Comparison of ENCODE assay signal across 16 cellular contexts in the genomic region with DNA sequence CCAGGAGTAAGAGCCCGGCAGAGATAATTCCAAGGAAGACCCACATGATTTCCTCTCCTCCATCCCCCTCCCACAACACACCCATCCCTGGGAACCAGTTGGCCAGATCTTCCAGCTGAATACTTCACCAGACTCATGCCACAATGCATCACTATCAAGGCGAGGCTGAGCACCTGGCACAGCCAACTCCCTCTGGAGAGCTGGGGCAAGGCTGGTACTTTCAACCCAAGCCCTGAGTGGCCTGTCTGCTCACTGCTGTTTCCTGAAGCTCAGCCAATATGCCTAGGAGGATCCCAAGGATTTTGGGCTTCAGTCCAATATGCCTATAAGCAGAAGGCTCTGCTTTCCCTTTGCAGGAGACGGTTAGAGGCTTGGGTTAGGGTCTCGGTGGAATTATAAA.
"Had no signal": no experiment of that assay in that cellular context is flagged by ENCODE, and none has a peak within 500 bp of the region (broad histone marks: within the 10 kb centered on the region; RNA-seq: fewer than 3 reads in every experiment).

No MANE protein-coding gene starts in this region.

- H3K27ac ChIP-seq: cardiac muscle cell, hepatocyte, tibial artery had no signal

- H3K36me3 Mint-ChIP-seq: mesothelial cell of epicardium; stimulated activated effector memory CD8-positive, alpha-beta T cell treated with anti-CD3 and anti-CD28 coated beads, Interleukin-12 subunit alpha, Interleukin-12 subunit beta, amount 100 ng/mL, for 72 hours had no signal

- H3K79me2 ChIP-seq: hepatocyte had no signal

- H2AFZ ChIP-seq: hepatocyte had no signal

- ATAC-seq: activated T-helper 17 cell treated with anti-CD3 and anti-CD28 coated beads, Interleukin-2, amount 50 U/mL, for 72 hours; naive thymus-derived CD8-positive, alpha-beta T cell; right cardiac atrium; stimulated activated effector memory CD8-positive, alpha-beta T cell treated with anti-CD3 and anti-CD28 coated beads, Interleukin-12 subunit alpha, Interleukin-12 subunit beta, amount 100 ng/mL, for 72 hours had no signal

- H3K4me2 ChIP-seq: hepatocyte had no signal

- DNase-seq: activated CD4-positive, alpha-beta T cell treated with anti-CD3 and anti-CD28 coated beads, Interleukin-2, amount 10 ng/mL, durations not matched to agents 7 days and 5 days; activated CD4-positive, CD25-positive, alpha-beta regulatory T cell; activated CD8-positive, alpha-beta memory T cell treated with anti-CD3 and anti-CD28 coated beads for 24 hours; activated naive CD4-positive, alpha-beta T cell treated with anti-CD3 and anti-CD28 coated beads for 36 hours; activated T-cell treated with anti-CD3 and anti-CD28 coated beads for 4 hours; cortex of kidney; effector memory CD4-positive, alpha-beta T cell; erythroblast; naive thymus-derived CD8-positive, alpha-beta T cell; right cardiac atrium; tibial artery had no signal

- H3K27me3 ChIP-seq: cardiac muscle cell, hepatocyte, tibial artery had no signal

- H3K27me3 Mint-ChIP-seq: activated T-helper 17 cell treated with anti-CD3 and anti-CD28 coated beads, Interleukin-2, amount 50 U/mL, for 72 hours had no signal

- H3K4me1 Mint-ChIP-seq: mesothelial cell of epicardium had no signal

- H3K9me3 Mint-ChIP-seq: activated CD4-positive, alpha-beta T cell treated with anti-CD3 and anti-CD28 coated beads, Interleukin-2, amount 10 ng/mL, durations not matched to agents 7 days and 5 days; stimulated activated effector memory CD8-positive, alpha-beta T cell treated with anti-CD3 and anti-CD28 coated beads, Interleukin-12 subunit alpha, Interleukin-12 subunit beta, amount 100 ng/mL, for 72 hours had no signal

- H3K27ac Mint-ChIP-seq: activated CD4-positive, alpha-beta T cell treated with anti-CD3 and anti-CD28 coated beads, Interleukin-2, amount 10 ng/mL, durations not matched to agents 7 days and 5 days; activated naive CD4-positive, alpha-beta T cell treated with anti-CD3 and anti-CD28 coated beads for 36 hours; activated T-helper 17 cell treated with anti-CD3 and anti-CD28 coated beads, Interleukin-2, amount 50 U/mL, for 72 hours; mesothelial cell of epicardium had no signal

- H3K4me3 Mint-ChIP-seq: activated CD4-positive, alpha-beta T cell treated with anti-CD3 and anti-CD28 coated beads, Interleukin-2, amount 10 ng/mL, durations not matched to agents 7 days and 5 days; activated naive CD4-positive, alpha-beta T cell treated with anti-CD3 and anti-CD28 coated beads for 36 hours; activated T-helper 17 cell treated with anti-CD3 and anti-CD28 coated beads, Interleukin-2, amount 50 U/mL, for 72 hours; mesothelial cell of epicardium; naive thymus-derived CD8-positive, alpha-beta T cell; stimulated activated effector memory CD8-positive, alpha-beta T cell treated with anti-CD3 and anti-CD28 coated beads, Interleukin-12 subunit alpha, Interleukin-12 subunit beta, amount 100 ng/mL, for 72 hours had no signal

- H3K4me1 ChIP-seq: tibial artery had no signal

- H3K9me3 ChIP-seq: tibial artery had no signal
